Comparison of ENCODE assay signal across 17 cellular contexts in the genomic region with DNA sequence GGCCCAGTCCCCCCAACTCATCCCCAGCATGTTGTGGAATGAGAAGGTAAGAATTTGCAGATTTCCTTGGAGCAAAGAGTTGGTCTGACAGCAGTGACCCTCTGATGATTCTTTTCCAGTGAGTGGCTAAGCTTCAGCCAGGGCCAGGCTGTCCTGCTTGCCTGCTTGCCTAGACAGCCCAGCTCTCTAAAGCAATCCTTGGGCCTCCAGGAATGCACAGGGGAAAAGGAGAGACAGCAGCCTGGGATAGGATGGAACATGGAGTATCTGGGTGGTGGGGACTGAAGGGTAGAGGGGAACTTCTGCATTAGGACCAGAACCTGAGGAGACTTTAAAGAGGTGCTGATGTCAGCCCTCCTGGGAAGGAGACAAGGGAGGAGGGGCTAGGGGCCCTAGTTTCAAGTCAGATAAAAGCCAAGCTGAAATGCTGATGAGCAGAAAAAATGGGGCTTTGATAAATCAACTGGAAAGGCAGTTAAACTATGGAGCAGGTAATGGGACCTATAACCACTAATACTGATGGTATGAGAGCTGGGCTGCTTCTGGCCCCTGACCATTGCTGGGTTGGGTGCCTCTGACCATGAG. TPM values are rescaled to one million over a fixed set of nuclear protein-coding genes. Genes with fewer than 3 reads are reported as not detected.
DNase-seq lines count a peak whose midpoint lies in the region; ATAC-seq and TF ChIP-seq lines count a peak whose summit lies in the region.
"Had no signal": no experiment of that assay in that cellular context is flagged by ENCODE, and none has a peak within 500 bp of the region (broad histone marks: within the 10 kb centered on the region; RNA-seq: fewer than 3 reads in every experiment).

No MANE protein-coding gene starts in this region.

- TF ChIP-seq EP300 in esophagus muscularis mucosa (IDR thresholded peaks at IDR 0.05): no peak

- H3K9me3 ChIP-seq in RWPE2 (ENCODE audit: severe bottlenecking) (no peaks in the 10 kb centered on the region), iPS-15b (ENCODE audit: control insufficient read depth, insufficient read depth, low read length) (no peaks in the 10 kb centered on the region), esophagus muscularis mucosa (no peaks in the 10 kb centered on the region)
- H3K9me3 ChIP-seq: Peyer's patch, psoas muscle, vagina had no signal

- no peak for DNase-seq in activated naive CD8-positive, alpha-beta T cell treated with anti-CD3 and anti-CD28 coated beads, Interleukin-2, amount 10 ng/mL, durations not matched to agents 7 days and 5 days
- DNase-seq in activated naive CD8-positive, alpha-beta T cell treated with anti-CD3 and anti-CD28 coated beads for 36 hours: no peak
- DNase-seq in RWPE2 (ENCODE audit: low spot score) (no peak), AG08395 (ENCODE audit: low spot score) (no peak), NCI-H2227 treated with DMSO at 0.1 percent for 48 hours (lab: John Stamatoyannopoulos, UW) (no peak), esophagus muscularis mucosa (ENCODE audit: extremely low spot score) (no peak)
- DNase-seq: activated T-cell treated with anti-CD3 and anti-CD28 coated beads for 4 hours; C1 segment of cervical spinal cord; hippocampal formation; NCI-H446 treated with DMSO at 0.1 percent for 48 hours; Peyer's patch; psoas muscle; stimulated activated CD4-positive, alpha-beta T cell treated with anti-CD3 and anti-CD28 coated beads, Interleukin-1b, Interleukin-23, amount 100 ng/mL, for 48 hours; stimulated activated naive B cell treated with anti-CD40 and anti-IgM and Interleukin-4, amounts not matched to agents 10 μg/mL and 1 μg/mL and 100 μg/mL, for 72 hours had no signal

- peaks cover 75% of the 10 kb centered on the region for H3K27me3 Mint-ChIP-seq in activated naive CD8-positive, alpha-beta T cell treated with anti-CD3 and anti-CD28 coated beads, Interleukin-2, amount 10 ng/mL, durations not matched to agents 7 days and 5 days
- peaks cover 91% of the 10 kb centered on the region for H3K27me3 Mint-ChIP-seq in activated naive CD8-positive, alpha-beta T cell treated with anti-CD3 and anti-CD28 coated beads for 36 hours

- TF ChIP-seq CTCF in RWPE2 (IDR thresholded peaks at IDR 0.05; ENCODE audit: poor library complexity, severe bottlenecking) (no peak), esophagus muscularis mucosa (IDR thresholded peaks at IDR 0.05) (no peak)

- H3K27ac ChIP-seq in RWPE2 (ENCODE audit: poor library complexity, severe bottlenecking): peak overlapping the region; percentile 66
- no peak overlapping the region for H3K27ac ChIP-seq in esophagus muscularis mucosa (replicated peaks in 1 of 4)
- H3K27ac ChIP-seq: psoas muscle had no signal

- H3K4me1 ChIP-seq in RWPE2 (ENCODE audit: insufficient read depth, poor library complexity, severe bottlenecking) (peaks cover 12% of the 10 kb centered on the region), iPS-15b (ENCODE audit: control insufficient read depth, insufficient read depth, low read length) (peaks cover 4% of the 10 kb centered on the region), esophagus muscularis mucosa (peaks cover 42 to 46% (median 44%) of the 10 kb centered on the region in 4 donors)

- intact Hi-C loops in esophagus muscularis mucosa (cut with DNase I): no loop called here

- H3K27me3 ChIP-seq in RWPE2 (ENCODE audit: insufficient read depth, poor library complexity, severe bottlenecking) (peaks cover 5% of the 10 kb centered on the region), iPS-15b (ENCODE audit: control insufficient read depth, insufficient read depth, low read length) (peaks cover 97% of the 10 kb centered on the region), esophagus muscularis mucosa (peaks cover 34 to 100% (median 91%) of the 10 kb centered on the region in 4 donors)
- H3K27me3 ChIP-seq: Peyer's patch had no signal

- H3K9ac ChIP-seq in iPS-15b (ENCODE audit: low read depth, low read length): no peak overlapping the region

- H3K4me3 ChIP-seq in RWPE2 (ENCODE audit: severe bottlenecking) (no peak overlapping the region), iPS-15b (ENCODE audit: low read depth, low read length) (peak overlapping the region; percentile 43), esophagus muscularis mucosa (no peak overlapping the region)

- H3K27ac Mint-ChIP-seq in activated naive CD8-positive, alpha-beta T cell treated with anti-CD3 and anti-CD28 coated beads, Interleukin-2, amount 10 ng/mL, durations not matched to agents 7 days and 5 days: no peak overlapping the region
- H3K27ac Mint-ChIP-seq in activated naive CD8-positive, alpha-beta T cell treated with anti-CD3 and anti-CD28 coated beads for 36 hours: no peak overlapping the region
- H3K27ac Mint-ChIP-seq: stimulated activated naive B cell treated with anti-CD40 and anti-IgM and Interleukin-4, amounts not matched to agents 10 μg/mL and 1 μg/mL and 100 μg/mL, for 72 hours had no signal

- no peak for ATAC-seq in activated naive CD8-positive, alpha-beta T cell treated with anti-CD3 and anti-CD28 coated beads, Interleukin-2, amount 10 ng/mL, durations not matched to agents 7 days and 5 days (ENCODE audit: low read depth)
- ATAC-seq in RWPE2 (ENCODE audit: low read depth) (no peak), GM18505 (IDR thresholded peaks at IDR 0.05; ENCODE audit: unreplicated experiment) (no peak)
- ATAC-seq: psoas muscle; stimulated activated naive B cell treated with anti-CD40 and anti-IgM and Interleukin-4, amounts not matched to agents 10 μg/mL and 1 μg/mL and 100 μg/mL, for 72 hours had no signal

- peaks cover 27% of the 10 kb centered on the region for H3K4me1 Mint-ChIP-seq in activated naive CD8-positive, alpha-beta T cell treated with anti-CD3 and anti-CD28 coated beads, Interleukin-2, amount 10 ng/mL, durations not matched to agents 7 days and 5 days
- peaks cover 31% of the 10 kb centered on the region for H3K4me1 Mint-ChIP-seq in activated naive CD8-positive, alpha-beta T cell treated with anti-CD3 and anti-CD28 coated beads for 36 hours

- no peaks in the 10 kb centered on the region for H3K36me3 ChIP-seq in RWPE2 (ENCODE audit: low read depth)
- no peaks in the 10 kb centered on the region for H3K36me3 ChIP-seq in iPS-15b (ENCODE audit: control insufficient read depth, insufficient read depth, low read length)
- no peaks in the 10 kb centered on the region for H3K36me3 ChIP-seq in esophagus muscularis mucosa
- H3K36me3 ChIP-seq: vagina had no signal

- no peaks in the 10 kb centered on the region for H3K36me3 Mint-ChIP-seq in activated naive CD8-positive, alpha-beta T cell treated with anti-CD3 and anti-CD28 coated beads, Interleukin-2, amount 10 ng/mL, durations not matched to agents 7 days and 5 days
- no peaks in the 10 kb centered on the region for H3K36me3 Mint-ChIP-seq in activated naive CD8-positive, alpha-beta T cell treated with anti-CD3 and anti-CD28 coated beads for 36 hours

- POLR2A ChIA-PET in activated naive CD8-positive, alpha-beta T cell treated with anti-CD3 and anti-CD28 coated beads, Interleukin-2, amount 10 ng/mL, durations not matched to agents 7 days and 5 days (lab: Charles Lee): no interaction called here

- TF ChIP-seq POLR2A in GM18505 (IDR thresholded peaks at IDR 0.05; ENCODE audit: borderline replicate concordance, extremely low read depth, insufficient read depth, insufficient read length) (no peak), esophagus muscularis mucosa (IDR thresholded peaks at IDR 0.05; ENCODE audit: low read depth) (no peak)

- H3K4me3 Mint-ChIP-seq in activated naive CD8-positive, alpha-beta T cell treated with anti-CD3 and anti-CD28 coated beads, Interleukin-2, amount 10 ng/mL, durations not matched to agents 7 days and 5 days: peak overlapping the region; percentile 11
- H3K4me3 Mint-ChIP-seq in activated naive CD8-positive, alpha-beta T cell treated with anti-CD3 and anti-CD28 coated beads for 36 hours: no peak overlapping the region

- no peaks in the 10 kb centered on the region for H3K9me3 Mint-ChIP-seq in activated naive CD8-positive, alpha-beta T cell treated with anti-CD3 and anti-CD28 coated beads, Interleukin-2, amount 10 ng/mL, durations not matched to agents 7 days and 5 days
- H3K9me3 Mint-ChIP-seq in activated naive CD8-positive, alpha-beta T cell treated with anti-CD3 and anti-CD28 coated beads for 36 hours: no peaks in the 10 kb centered on the region
- H3K9me3 Mint-ChIP-seq: stimulated activated naive B cell treated with anti-CD40 and anti-IgM and Interleukin-4, amounts not matched to agents 10 μg/mL and 1 μg/mL and 100 μg/mL, for 72 hours had no signal

RNA-seq across cellular contexts. Expression of gene HOXB7, which starts 1.8 kb away (rescaled TPM):
- 1 to 10 TPM in 1 of 2 experiments, under 1 TPM in 1; 0.80 to 1.0 TPM for total RNA-seq in activated naive CD8-positive, alpha-beta T cell treated with anti-CD3 and anti-CD28 coated beads, Interleukin-2, amount 10 ng/mL, durations not matched to agents 7 days and 5 days
- total RNA-seq in activated naive CD8-positive, alpha-beta T cell treated with anti-CD3 and anti-CD28 coated beads for 36 hours: 1 to 10 TPM in 1 of 2 experiments, under 1 TPM in 1; 0.62 to 1.4 TPM
- total RNA-seq in esophagus muscularis mucosa: 1 to 10 TPM in 1 of 4 donors, under 1 TPM in 3; 0.52 to 1.7 (median 0.66) TPM

RNA-seq across cellular contexts. Expression of gene HOXB6, which starts 4.2 kb away (rescaled TPM):
- total RNA-seq in activated naive CD8-positive, alpha-beta T cell treated with anti-CD3 and anti-CD28 coated beads, Interleukin-2, amount 10 ng/mL, durations not matched to agents 7 days and 5 days: not detected
- not detected for total RNA-seq in activated naive CD8-positive, alpha-beta T cell treated with anti-CD3 and anti-CD28 coated beads for 36 hours
- total RNA-seq in esophagus muscularis mucosa: 1 to 10 TPM; 2.2 to 5.4 (median 2.9) TPM

RNA-seq across cellular contexts. Expression of gene HOXB8, which starts 6.1 kb away (rescaled TPM):
- not detected for total RNA-seq in activated naive CD8-positive, alpha-beta T cell treated with anti-CD3 and anti-CD28 coated beads, Interleukin-2, amount 10 ng/mL, durations not matched to agents 7 days and 5 days
- not detected for total RNA-seq in activated naive CD8-positive, alpha-beta T cell treated with anti-CD3 and anti-CD28 coated beads for 36 hours
- not detected for total RNA-seq in esophagus muscularis mucosa
- total RNA-seq: psoas muscle, vagina had no signal

RNA-seq across cellular contexts. Expression of gene HOXB5, which starts 15.4 kb away (rescaled TPM):
- not detected for total RNA-seq in activated naive CD8-positive, alpha-beta T cell treated with anti-CD3 and anti-CD28 coated beads, Interleukin-2, amount 10 ng/mL, durations not matched to agents 7 days and 5 days
- total RNA-seq in activated naive CD8-positive, alpha-beta T cell treated with anti-CD3 and anti-CD28 coated beads for 36 hours: not detected
- total RNA-seq in esophagus muscularis mucosa: under 1 TPM; 0.17 to 0.83 (median 0.36) TPM

RNA-seq across cellular contexts. Expression of gene HOXB9, which starts 17.1 kb away (rescaled TPM):
- total RNA-seq in activated naive CD8-positive, alpha-beta T cell treated with anti-CD3 and anti-CD28 coated beads, Interleukin-2, amount 10 ng/mL, durations not matched to agents 7 days and 5 days: under 1 TPM; 0.11 to 0.23 TPM
- 1 to 10 TPM; 3.4 to 4.0 TPM for total RNA-seq in activated naive CD8-positive, alpha-beta T cell treated with anti-CD3 and anti-CD28 coated beads for 36 hours
- not detected for total RNA-seq in esophagus muscularis mucosa
- total RNA-seq: psoas muscle, vagina had no signal
